Comparison of ENCODE assay signal across 18 cellular contexts in the genomic region with DNA sequence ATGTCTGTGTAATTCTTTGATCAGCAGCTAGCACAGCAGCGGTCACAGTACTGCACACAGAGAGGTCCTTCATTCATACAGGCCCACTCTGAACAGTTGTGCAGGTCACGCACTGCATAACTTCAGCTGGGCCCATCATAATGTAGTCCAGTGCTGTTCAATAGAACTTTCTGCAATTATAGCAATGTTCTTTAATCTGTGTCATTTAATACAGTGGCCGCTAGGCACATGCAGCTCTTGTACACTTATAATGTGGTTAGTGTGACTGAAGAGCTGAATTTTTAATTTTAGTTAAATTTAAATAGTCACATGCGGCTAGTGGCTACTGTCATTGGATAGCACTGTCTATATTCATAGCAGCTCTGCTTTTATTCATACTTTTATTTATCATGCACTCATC. TPM values are rescaled to one million over a fixed set of nuclear protein-coding genes. Genes with fewer than 3 reads are reported as not detected.
DNase-seq lines count a peak whose midpoint lies in the region; ATAC-seq and TF ChIP-seq lines count a peak whose summit lies in the region.
"Had no signal": no experiment of that assay in that cellular context is flagged by ENCODE, and none has a peak within 500 bp of the region (broad histone marks: within the 10 kb centered on the region; RNA-seq: fewer than 3 reads in every experiment).

No MANE protein-coding gene starts in this region.

- H3K27me3 ChIP-seq in PC-3 (ENCODE audit: low read length), result peaks cover 82% of the 10 kb centered on the region
- no peaks in the 10 kb centered on the region for H3K27me3 ChIP-seq in stomach smooth muscle (ENCODE audit: control insufficient read depth in 1 of 2, insufficient read depth in 2 of 2, low read length in 2 of 2)
- peaks cover 40% of the 10 kb centered on the region for H3K27me3 ChIP-seq in smooth muscle cell (ENCODE audit: low read depth)
- H3K27me3 ChIP-seq: BLaER1 had no signal

- H3K9me2 ChIP-seq in PC-3 (replicated peaks; ENCODE audit: low read length), result no peaks in the 10 kb centered on the region

- POLR2A ChIA-PET in PC-3 (lab: Charles Lee; ENCODE audit: unreplicated experiment), result no interaction called here

- no peaks in the 10 kb centered on the region for H3K79me2 ChIP-seq in PC-3 (ENCODE audit: low read length)
- H3K79me2 ChIP-seq in smooth muscle cell (ENCODE audit: low read depth), result no peaks in the 10 kb centered on the region

- intact Hi-C loops in PC-3 (cut with micrococcal nuclease), result no loop called here

- H3K36me3 ChIP-seq in PC-3 (ENCODE audit: low read depth, low read length) (no peaks in the 10 kb centered on the region), stomach smooth muscle (ENCODE audit: control insufficient read depth in 2 of 2, insufficient read depth in 2 of 2, low read length in 2 of 2) (no peaks in the 10 kb centered on the region), smooth muscle cell (ENCODE audit: low read depth) (no peaks in the 10 kb centered on the region)
- H3K36me3 ChIP-seq: BLaER1, MG63 had no signal

- peak; percentile 50; the same call in 1 of the 2 replicates for ATAC-seq in PC-3

- H3K4me1 ChIP-seq in PC-3 (ENCODE audit: insufficient read depth, low read length), result no peaks in the 10 kb centered on the region
- peaks cover 48% of the 10 kb centered on the region for H3K4me1 ChIP-seq in stomach smooth muscle (ENCODE audit: control insufficient read depth, insufficient read depth, low read length)
- no peaks in the 10 kb centered on the region for H3K4me1 ChIP-seq in smooth muscle cell (ENCODE audit: low read depth)
- H3K4me1 ChIP-seq: BLaER1 had no signal

- H3K4me3 ChIP-seq in PC-3 (ENCODE audit: low read length), result no peak overlapping the region
- H3K4me3 ChIP-seq in stomach smooth muscle (ENCODE audit: low read length in 2 of 2), result peak overlapping the region in 1 of 2 donors; percentile 17
- no peak overlapping the region for H3K4me3 ChIP-seq in smooth muscle cell
- H3K4me3 ChIP-seq: BLaER1, GM23248, MG63 had no signal

- BruUV-seq in PC-3 (replicated peaks; lab: Mats Ljungman, UMichigan), result no TSS peak

- TF ChIP-seq CTCF in PC-3 (conservative IDR thresholded peaks at IDR 0.05; ENCODE audit: low read depth, low read length), result no peak; the same call in 1 of the 2 replicates
- no peak for TF ChIP-seq CTCF in smooth muscle cell (IDR thresholded peaks at IDR 0.05; ENCODE audit: borderline replicate concordance, insufficient read depth, poor library complexity, severe bottlenecking)

- H3F3A ChIP-seq in PC-3 (ENCODE audit: low read length, unreplicated experiment), result no peaks in the 10 kb centered on the region
- no peaks in the 10 kb centered on the region for H3F3A ChIP-seq in smooth muscle cell (ENCODE audit: low read depth)

- peak; percentile 84 for DNase-seq in DMS53 (lab: John Stamatoyannopoulos, UW)
- DNase-seq in DMS53 treated with DMSO at 0.1 percent for 48 hours (lab: John Stamatoyannopoulos, UW; ENCODE audit: unreplicated experiment), result no peak
- no peak for DNase-seq in PC-3
- DNase-seq in left kidney (ENCODE audit: low read depth, low spot score), result peak; percentile 18
- DNase-seq in superior temporal gyrus (ENCODE audit: extremely low spot score), result no peak
- no peak for DNase-seq in stimulated activated CD4-positive, alpha-beta T cell treated with anti-CD3 and anti-CD28 coated beads, Interleukin-15, amount 100 ng/mL, for 24 hours
- no peak for DNase-seq in smooth muscle cell (lab: John Stamatoyannopoulos, UW; ENCODE audit: unreplicated experiment)
- DNase-seq: 8988T, GM23248, HCEC 1CT, MG63, NCI-H1092, NCI-H146, NCI-H2081, NCI-H748 treated with DMSO at 0.1 percent for 48 hours had no signal

- H2AFZ ChIP-seq in PC-3 (ENCODE audit: low read length) (no peak overlapping the region), smooth muscle cell (ENCODE audit: low read depth) (no peak overlapping the region)
- H2AFZ ChIP-seq: GM23248 had no signal

- H3K4me2 ChIP-seq in PC-3 (ENCODE audit: low read length), result no peak overlapping the region
- H3K4me2 ChIP-seq in smooth muscle cell, result no peak overlapping the region
- H3K4me2 ChIP-seq: BLaER1 had no signal

- 91% methylated on average over 4 of the region's 4 CpGs for WGBS in smooth muscle cell (ENCODE audit: low lambda C conversion rate)

- CTCF ChIA-PET in PC-3 (lab: Charles Lee), result interaction anchor here (1.1 to 2.1 kb wide), 2 partner anchors 9 to 15 kb away, joined by 3 to 7 read pairs; no protein-coding TSS in a partner anchor

- H3K9me3 ChIP-seq in PC-3 (ENCODE audit: low read length), result no peaks in the 10 kb centered on the region
- H3K9me3 ChIP-seq in stomach smooth muscle (ENCODE audit: control insufficient read depth in 2 of 2, low read length in 2 of 2), result no peaks in the 10 kb centered on the region
- H3K9me3 ChIP-seq in smooth muscle cell (replicated peaks; ENCODE audit: low read depth), result no peaks in the 10 kb centered on the region
- H3K9me3 ChIP-seq: BLaER1, MG63 had no signal

- H4K20me1 ChIP-seq in PC-3 (ENCODE audit: low read length) (no peaks in the 10 kb centered on the region), smooth muscle cell (ENCODE audit: low read depth) (no peaks in the 10 kb centered on the region)
- H4K20me1 ChIP-seq: BLaER1 had no signal

- no peak overlapping the region for H3K27ac ChIP-seq in PC-3 (ENCODE audit: low read length)
- H3K27ac ChIP-seq in stomach smooth muscle (ENCODE audit: low read length), result peak overlapping the region; percentile 91
- H3K27ac ChIP-seq in smooth muscle cell (ENCODE audit: low read depth), result no peak overlapping the region
- H3K27ac ChIP-seq: BLaER1, GM23248 had no signal

- H3K9ac ChIP-seq in PC-3 (ENCODE audit: low read length) (no peak overlapping the region), stomach smooth muscle (ENCODE audit: low read length in 2 of 2) (peak overlapping the region in 1 of 2 donors; percentile 52), smooth muscle cell (ENCODE audit: low read depth) (no peak overlapping the region)
- H3K9ac ChIP-seq: BLaER1, GM23248 had no signal

RNA-seq across cellular contexts. Expression of a gene that starts 48.7 kb away (rescaled TPM):
- total RNA-seq in PC-3 (2014; rRNA removed), result 1.6 and 4.6 TPM in 2 replicates
- 0.09 and 0.31 TPM in 2 replicates for total RNA-seq in smooth muscle cell
- polyA plus RNA-seq in smooth muscle cell, result 0.63 and 1.4 TPM in 2 replicates
- total RNA-seq: HT-29 had no signal

Comparison
In these comparisons a context has a peak if more than half of its experiments do, and no peak if none do; other contexts are left out.
1. DNase-seq: peak in DMS53 (single experiment) and left kidney (single experiment); none in DMS53 treated with DMSO at 0.1 percent for 48 hours (single experiment), PC-3 (single experiment), superior temporal gyrus (single experiment), stimulated activated CD4-positive, alpha-beta T cell treated with anti-CD3 and anti-CD28 coated beads, Interleukin-15, amount 100 ng/mL, for 24 hours (single experiment) and smooth muscle cell (single experiment).